Comparison of ENCODE assay signal across 9 cellular contexts in the genomic region with DNA sequence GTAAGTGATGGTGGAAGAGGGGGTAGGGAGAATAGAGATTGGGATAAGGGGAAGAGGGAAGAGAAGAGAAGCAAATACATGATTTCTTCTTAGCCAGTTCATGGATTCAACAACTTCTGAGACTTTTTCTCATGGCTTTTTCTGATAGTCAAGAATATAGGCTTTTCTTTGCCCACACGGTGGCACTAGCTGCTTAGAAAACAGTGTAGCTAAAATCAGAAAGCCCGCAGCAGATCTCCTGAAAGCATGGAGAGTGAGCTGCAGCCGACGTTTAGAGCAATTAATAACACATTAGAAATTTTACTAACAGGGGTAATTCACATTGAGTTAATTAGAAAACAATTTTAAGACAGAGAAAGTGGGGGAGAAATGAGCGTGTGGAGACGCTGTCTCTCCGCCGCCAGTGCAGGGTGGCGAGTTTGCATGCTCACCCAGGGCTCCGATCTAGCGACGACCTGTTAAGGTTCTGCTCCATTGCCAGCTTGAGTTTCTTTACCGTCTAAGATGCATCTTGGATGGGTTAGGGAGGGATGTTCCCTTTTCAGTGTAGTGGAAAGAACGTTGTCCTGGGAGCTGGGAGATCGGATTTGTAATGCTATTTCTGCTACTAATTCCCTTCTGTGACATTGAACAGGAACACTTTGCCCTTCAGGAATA. TPM values are rescaled to one million over a fixed set of nuclear protein-coding genes. Genes with fewer than 3 reads are reported as not detected.
DNase-seq lines count a peak whose midpoint lies in the region; ATAC-seq, FAIRE-seq and TF ChIP-seq lines count a peak whose summit lies in the region.
"Had no signal": no experiment of that assay in that cellular context is flagged by ENCODE, and none has a peak within 500 bp of the region (broad histone marks: within the 10 kb centered on the region; RNA-seq: fewer than 3 reads in every experiment).

No MANE protein-coding gene starts in this region.

- DNase-seq in RCC 7860 (ENCODE audit: low spot score), result peak; percentile 34
- DNase-seq in anterior cingulate cortex (lab: John Stamatoyannopoulos, UW), result peak in 45 of 58 donors; percentile 3 to 73 (median 27)
- no peak for DNase-seq in left ventricle myocardium inferior
- DNase-seq in pulmonary artery endothelial cell (ENCODE audit: low read depth, low spot score), result peak; percentile 5
- no peak for DNase-seq in NK-92 treated with Interleukin-12 subunit alpha and Interleukin-12 subunit beta, amount 100 ng/mL, for 24 hours (lab: John Stamatoyannopoulos, UW)

- no peaks in the 10 kb centered on the region for H4K20me1 ChIP-seq in BLaER1 treated with 17β-estradiol and CSF1 and Interleukin-3, amounts not matched to agents 10 nM and 100 nM

- H3K9ac ChIP-seq in BLaER1 treated with 17β-estradiol and CSF1 and Interleukin-3, amounts not matched to agents 10 nM and 100 nM, result peak overlapping the region; percentile 11 to 60 (median 36); a peak in 16 of 22 replicates
- H3K9ac ChIP-seq in HUES64 (ENCODE audit: low read depth, low read length), result peak overlapping the region; percentile 12; the same call in 1 of the 2 replicates

- H3K4me2 ChIP-seq in BLaER1 treated with 17β-estradiol and CSF1 and Interleukin-3, amounts not matched to agents 10 nM and 100 nM, result peak overlapping the region; percentile 74 to 98 (median 86)

- intact Hi-C loops in left ventricle myocardium inferior (cut with micrococcal nuclease), result loop anchor here (5.0 kb wide), 1 partner anchor 108 kb away; no protein-coding TSS in a partner anchor

- peaks cover 6 to 49% (median 40%) of the 10 kb centered on the region in 10 experiments; a peak in 18 of 20 replicates for H3K4me1 ChIP-seq in BLaER1 treated with 17β-estradiol and CSF1 and Interleukin-3, amounts not matched to agents 10 nM and 100 nM
- H3K4me1 ChIP-seq in HUES64 (ENCODE audit: insufficient read depth, low read length), result peaks cover 4% of the 10 kb centered on the region; the same call in 1 of the 2 replicates
- peaks cover 5% of the 10 kb centered on the region for H3K4me1 ChIP-seq in left ventricle myocardium inferior

- H3K27me3 ChIP-seq in BLaER1 treated with 17β-estradiol and CSF1 and Interleukin-3, amounts not matched to agents 10 nM and 100 nM, result no peaks in the 10 kb centered on the region; a peak in 1 of 22 replicates
- peaks cover 8% of the 10 kb centered on the region for H3K27me3 ChIP-seq in HUES64 (ENCODE audit: insufficient read depth, low read length)
- H3K27me3 ChIP-seq in left ventricle myocardium inferior (ENCODE audit: low read depth), result no peaks in the 10 kb centered on the region

- peak; percentile 77 for TF ChIP-seq CTCF in left ventricle myocardium inferior (IDR thresholded peaks at IDR 0.05; ENCODE audit: borderline replicate concordance)

- peak overlapping the region; percentile 44 to 69 (median 52) for H3K4me3 ChIP-seq in BLaER1 treated with 17β-estradiol and CSF1 and Interleukin-3, amounts not matched to agents 10 nM and 100 nM
- peak overlapping the region; percentile 46 for H3K4me3 ChIP-seq in HUES64 (ENCODE audit: low read length)
- H3K4me3 ChIP-seq in left ventricle myocardium inferior, result peak overlapping the region; percentile 62

- H3K9me3 ChIP-seq in BLaER1 treated with 17β-estradiol and CSF1 and Interleukin-3, amounts not matched to agents 10 nM and 100 nM (replicated peaks in 1 of 11), result peaks cover 13 to 18% (median 17%) of the 10 kb centered on the region in 11 experiments
- H3K9me3 ChIP-seq in HUES64 (ENCODE audit: insufficient read depth, low read depth, low read length) (no peaks in the 10 kb centered on the region), left ventricle myocardium inferior (replicated peaks) (peaks cover 6% of the 10 kb centered on the region)

- FAIRE-seq in RCC 7860 (lab: Jason Lieb, UNC), result no peak

- H3K36me3 ChIP-seq in BLaER1 treated with 17β-estradiol and CSF1 and Interleukin-3, amounts not matched to agents 10 nM and 100 nM, result peaks cover 0 to 5% (median 0%) of the 10 kb centered on the region in 11 experiments; a peak in 2 of 22 replicates
- H3K36me3 ChIP-seq in HUES64 (ENCODE audit: insufficient read depth, low read length), result no peaks in the 10 kb centered on the region
- H3K36me3 ChIP-seq in left ventricle myocardium inferior, result no peaks in the 10 kb centered on the region

- H3K27ac ChIP-seq in BLaER1 treated with 17β-estradiol and CSF1 and Interleukin-3, amounts not matched to agents 10 nM and 100 nM, result no peak overlapping the region
- H3K27ac ChIP-seq in HUES64 (ENCODE audit: low read depth, low read length) (no peak overlapping the region), left ventricle myocardium inferior (replicated peaks) (no peak overlapping the region)

- 25% methylated on average over 15 of the region's 15 CpGs for WGBS in HUES64

- ATAC-seq in GM18868 (IDR thresholded peaks at IDR 0.05; ENCODE audit: unreplicated experiment), result peak; percentile 79

RNA-seq across cellular contexts. Expression of a gene that starts 3.3 kb away (rescaled TPM):
- 0.30 TPM for polyA plus RNA-seq in HUES64 (2013, experiment 1 of 2)
- 0.44 TPM for polyA plus RNA-seq in HUES64 (2013, experiment 2 of 2)
- 1.6 TPM for total RNA-seq in left ventricle myocardium inferior
- 0.78 and 1.1 TPM in 2 replicates for total RNA-seq in pulmonary artery endothelial cell

RNA-seq across cellular contexts. Expression of a gene that starts 29.8 kb away (rescaled TPM):
- polyA plus RNA-seq in HUES64 (2013, experiment 1 of 2), result 25.9 TPM
- polyA plus RNA-seq in HUES64 (2013, experiment 2 of 2), result 31.8 TPM
- total RNA-seq in left ventricle myocardium inferior (50.1 TPM), pulmonary artery endothelial cell (30.3 and 33.2 TPM in 2 replicates)

RNA-seq across cellular contexts. Expression of a gene that starts 33.5 kb away (rescaled TPM):
- not detected for polyA plus RNA-seq in HUES64 (2013, experiment 1 of 2)
- polyA plus RNA-seq in HUES64 (2013, experiment 2 of 2), result not detected
- total RNA-seq in left ventricle myocardium inferior, result not detected
- not detected in 2 replicates for total RNA-seq in pulmonary artery endothelial cell
- total RNA-seq: T-helper 2 cell treated with Interferon-gamma antibody and Interleukin-4, amounts not matched to agents 100 ng/mL and 5 ng/mL, for 36 hours had no signal

RNA-seq across cellular contexts. Expression of a gene that starts 54.4 kb away (rescaled TPM):
- polyA plus RNA-seq in HUES64 (2013, experiment 1 of 2), result 6.1 TPM
- polyA plus RNA-seq in HUES64 (2013, experiment 2 of 2), result 7.5 TPM
- total RNA-seq in left ventricle myocardium inferior, result 12.9 TPM
- 7.6 and 11.5 TPM in 2 replicates for total RNA-seq in pulmonary artery endothelial cell

Comparison
In these comparisons a context has a peak if more than half of its experiments do, and no peak if none do; other contexts are left out.
1. DNase-seq: peak in RCC 7860 (single experiment), anterior cingulate cortex (45 of 58) and pulmonary artery endothelial cell (single experiment); none in left ventricle myocardium inferior (single experiment) and NK-92 treated with Interleukin-12 subunit alpha and Interleukin-12 subunit beta, amount 100 ng/mL, for 24 hours (single experiment).
2. Peak in every context shown above with its lines, with median percentiles within 50 percentile points of each other: H3K4me3 ChIP-seq.